23 cellular contexts compared by ENCODE assay signal in genomic region chr18:13551305-13551603, GRCh38.
DNase-seq lines count a peak whose midpoint lies in the region; ATAC-seq and TF ChIP-seq lines count a peak whose summit lies in the region.
"Had no signal": no experiment of that assay in that cellular context is flagged by ENCODE, and none has a peak within 500 bp of the region (broad histone marks: within the 10 kb centered on the region; RNA-seq: fewer than 3 reads in every experiment).

No MANE protein-coding gene starts in this region.

- no peak overlapping the region for H2AFZ ChIP-seq in IMR-90 (replicated peaks; ENCODE audit: low read length, poor library complexity)

- H3K4me2 ChIP-seq in IMR-90 (ENCODE audit: low read depth, low read length), result no peak overlapping the region

- H3K27me3 ChIP-seq in IMR-90 (ENCODE audit: control insufficient read depth, insufficient read depth, low read length), result peaks cover 10% of the 10 kb centered on the region
- no peaks in the 10 kb centered on the region for H3K27me3 ChIP-seq in layer of hippocampus (ENCODE audit: control insufficient read depth, insufficient read depth, low read length)
- H3K27me3 ChIP-seq in Caco-2 (replicated peaks; ENCODE audit: control insufficient read depth, insufficient read depth, low read length), result no peaks in the 10 kb centered on the region
- no peaks in the 10 kb centered on the region for H3K27me3 ChIP-seq in dorsolateral prefrontal cortex

- H3K36me3 Mint-ChIP-seq in stimulated activated effector memory CD8-positive, alpha-beta T cell treated with anti-CD3 and anti-CD28 coated beads, Interleukin-12 subunit alpha, Interleukin-12 subunit beta, amount 100 ng/mL, for 72 hours, result no peaks in the 10 kb centered on the region
- no peaks in the 10 kb centered on the region for H3K36me3 Mint-ChIP-seq in Caco-2 (ENCODE audit: insufficient read depth, unreplicated experiment)
- H3K36me3 Mint-ChIP-seq: type B pancreatic cell had no signal

- WGBS in IMR-90 (ENCODE audit: extremely low coverage in 2 of 2, insufficient read length in 1 of 2), 2 experiments, result 44% methylated on average over 5 of the region's 5 CpGs; no CpG with 5 or more reads in 1 of the 2 experiments

- no peak overlapping the region for H4K5ac ChIP-seq in IMR-90 (ENCODE audit: low read depth, low read length)

- peaks cover 22% of the 10 kb centered on the region for H3K27me3 Mint-ChIP-seq in Caco-2 (ENCODE audit: insufficient read depth, unreplicated experiment)
- H3K27me3 Mint-ChIP-seq: activated CD4-positive, alpha-beta T cell treated with anti-CD3 and anti-CD28 coated beads, Interleukin-2, amount 10 ng/mL, durations not matched to agents 7 days and 5 days had no signal

- DNase-seq in IMR-90 (no peak), coronary artery (ENCODE audit: low spot score) (peak; percentile 64), Caco-2 (no peak), dorsolateral prefrontal cortex (no peak)
- no peak for DNase-seq in stimulated activated effector memory CD8-positive, alpha-beta T cell treated with anti-CD3 and anti-CD28 coated beads, Interleukin-12 subunit alpha, Interleukin-12 subunit beta, amount 100 ng/mL, for 72 hours (ENCODE audit: low spot score in 2 of 2)
- DNase-seq: activated CD4-positive, alpha-beta T cell treated with anti-CD3 and anti-CD28 coated beads, Interleukin-2, amount 10 ng/mL, durations not matched to agents 7 days and 5 days; C1 segment of cervical spinal cord; DMS79 treated with DMSO at 0.1 percent for 48 hours; NCI-H1092; NCI-H1694 treated with DMSO at 0.1 percent for 48 hours; NCI-H2171 treated with DMSO at 0.1 percent for 48 hours; NCI-H526; SIG-M5; SW 1271; T1000; WERI-Rb-1 had no signal

- H3K4me3 Mint-ChIP-seq in stimulated activated effector memory CD8-positive, alpha-beta T cell treated with anti-CD3 and anti-CD28 coated beads, Interleukin-12 subunit alpha, Interleukin-12 subunit beta, amount 100 ng/mL, for 72 hours, result no peak overlapping the region
- H3K4me3 Mint-ChIP-seq in Caco-2 (ENCODE audit: unreplicated experiment), result no peak overlapping the region
- H3K4me3 Mint-ChIP-seq: activated CD4-positive, alpha-beta T cell treated with anti-CD3 and anti-CD28 coated beads, Interleukin-2, amount 10 ng/mL, durations not matched to agents 7 days and 5 days; type B pancreatic cell had no signal

- H3K4ac ChIP-seq in IMR-90 (ENCODE audit: low read depth, low read length), result no peak overlapping the region

- H3K27ac ChIP-seq in IMR-90 (ENCODE audit: insufficient read depth, low read length) (no peak overlapping the region), coronary artery (no peak overlapping the region), layer of hippocampus (ENCODE audit: low read depth, low read length) (peak overlapping the region; percentile 19), dorsolateral prefrontal cortex (peak overlapping the region in 19 of 59 donors; percentile 9 to 75 (median 48))
- H3K27ac ChIP-seq: WERI-Rb-1 had no signal

- H3K9me3 ChIP-seq in IMR-90 (ENCODE audit: control insufficient read depth, insufficient read depth, low read length), result no peaks in the 10 kb centered on the region
- H3K9me3 ChIP-seq in Caco-2, result peaks cover 3% of the 10 kb centered on the region; the same call in 1 of the 2 replicates
- H3K9me3 ChIP-seq: prostate gland had no signal

- intact Hi-C loops in IMR-90 (cut with micrococcal nuclease), result no loop called here
- intact Hi-C loops in Caco-2 (cut with micrococcal nuclease; ENCODE audit: unreplicated experiment), result no loop called here
- intact Hi-C loops in dorsolateral prefrontal cortex (cut with DNase I), result loop anchor here (5.0 to 10.0 kb wide), 3 partner anchors 174 to 556 kb away; partner anchors contain the start of genes CEP192 (in 1 of the 2), FAM210A (in 1 of the 2) and RNMT (in 1 of the 2)

- no peak overlapping the region for H3K9ac ChIP-seq in IMR-90 (ENCODE audit: low read depth, low read length)

- no peak overlapping the region for H2BK20ac ChIP-seq in IMR-90 (ENCODE audit: low read depth, low read length)

- H3K4me3 ChIP-seq in IMR-90 (ENCODE audit: insufficient read depth, low read depth, low read length), result no peak overlapping the region
- no peak overlapping the region for H3K4me3 ChIP-seq in coronary artery
- no peak overlapping the region for H3K4me3 ChIP-seq in Caco-2 (ENCODE audit: low read depth, low read length)
- H3K4me3 ChIP-seq in dorsolateral prefrontal cortex, result no peak overlapping the region
- H3K4me3 ChIP-seq: prostate gland had no signal

- H3K18ac ChIP-seq in IMR-90 (ENCODE audit: low read depth, low read length), result no peak overlapping the region

- peaks cover 18% of the 10 kb centered on the region for H3K4me1 Mint-ChIP-seq in stimulated activated effector memory CD8-positive, alpha-beta T cell treated with anti-CD3 and anti-CD28 coated beads, Interleukin-12 subunit alpha, Interleukin-12 subunit beta, amount 100 ng/mL, for 72 hours
- no peaks in the 10 kb centered on the region for H3K4me1 Mint-ChIP-seq in Caco-2 (ENCODE audit: low read depth, unreplicated experiment)
- H3K4me1 Mint-ChIP-seq: activated CD4-positive, alpha-beta T cell treated with anti-CD3 and anti-CD28 coated beads, Interleukin-2, amount 10 ng/mL, durations not matched to agents 7 days and 5 days had no signal

- in situ Hi-C loops in IMR-90 (cut with MboI; ENCODE audit: low sequenced_read_pairs), result no loop called here

- H3K4me1 ChIP-seq in IMR-90 (ENCODE audit: control insufficient read depth, insufficient read depth, low read length) (no peaks in the 10 kb centered on the region), Caco-2 (no peaks in the 10 kb centered on the region)

- H4K91ac ChIP-seq in IMR-90 (ENCODE audit: insufficient read depth, low read depth, low read length), result no peak overlapping the region

- BruUV-seq in IMR-90 (replicated peaks; lab: Mats Ljungman, UMichigan), result no TSS peak
- no TSS peak for BruUV-seq in Caco-2 (replicated peaks; lab: Mats Ljungman, UMichigan)

- peak overlapping the region; percentile 42 for H2AK9ac ChIP-seq in IMR-90 (replicated peaks; ENCODE audit: low read depth, low read length, poor library complexity)

- ATAC-seq in IMR-90 (ENCODE audit: low read depth) (no peak), GM18511 (IDR thresholded peaks at IDR 0.05; ENCODE audit: unreplicated experiment) (no peak)
- no peak for ATAC-seq in stimulated activated effector memory CD8-positive, alpha-beta T cell treated with anti-CD3 and anti-CD28 coated beads, Interleukin-12 subunit alpha, Interleukin-12 subunit beta, amount 100 ng/mL, for 72 hours
- ATAC-seq: activated naive CD4-positive, alpha-beta T cell treated with anti-CD3 and anti-CD28 coated beads, Interleukin-2, amount 50 U/mL, for 72 hours; HCT116; Panc1 had no signal

- TF ChIP-seq POLR2A in IMR-90 (IDR thresholded peaks at IDR 0.05; ENCODE audit: low read depth, low read length), result no peak

- no peak overlapping the region for H3K23ac ChIP-seq in IMR-90 (ENCODE audit: low read depth, low read length)

- H3K56ac ChIP-seq in IMR-90 (ENCODE audit: extremely low read depth, insufficient read depth, low read length), result no peak overlapping the region

- peak overlapping the region; percentile 20 for H3K27ac Mint-ChIP-seq in stimulated activated effector memory CD8-positive, alpha-beta T cell treated with anti-CD3 and anti-CD28 coated beads, Interleukin-12 subunit alpha, Interleukin-12 subunit beta, amount 100 ng/mL, for 72 hours
- no peak overlapping the region for H3K27ac Mint-ChIP-seq in Caco-2 (ENCODE audit: unreplicated experiment)
- H3K27ac Mint-ChIP-seq: activated CD4-positive, alpha-beta T cell treated with anti-CD3 and anti-CD28 coated beads, Interleukin-2, amount 10 ng/mL, durations not matched to agents 7 days and 5 days; type B pancreatic cell had no signal

- TF ChIP-seq RAD21 in IMR-90 (IDR thresholded peaks at IDR 0.05; ENCODE audit: low read length), result no peak

- no peaks in the 10 kb centered on the region for H3K79me1 ChIP-seq in IMR-90 (ENCODE audit: low read depth in 1 of 2, low read length in 2 of 2)

- no peak overlapping the region for H2BK5ac ChIP-seq in IMR-90 (ENCODE audit: low read depth, low read length, poor library complexity, severe bottlenecking)

- CTCF ChIA-PET in IMR-90 (lab: Yijun Ruan, JAX), result no interaction called here
- CTCF ChIA-PET in Caco-2 (lab: Charles Lee), result no interaction called here

- no peak overlapping the region for H4K8ac ChIP-seq in IMR-90 (ENCODE audit: low read depth in 2 of 2, low read length in 2 of 2)

- POLR2A ChIA-PET in IMR-90 (lab: Charles Lee; ENCODE audit: unreplicated experiment) (no interaction called here), Caco-2 (lab: Charles Lee) (interaction anchor here (0.6 kb wide), 1 partner anchor 23 kb away, joined by 3 read pairs; no protein-coding TSS in a partner anchor)

- dilution Hi-C loops in IMR-90 (cut with HindIII; ENCODE audit: low sequenced_read_pairs, unreplicated experiment), result no loop called here

- H2BK120ac ChIP-seq in IMR-90 (ENCODE audit: low read depth, low read length), result no peak overlapping the region

- no peaks in the 10 kb centered on the region for H3K9me3 Mint-ChIP-seq in stimulated activated effector memory CD8-positive, alpha-beta T cell treated with anti-CD3 and anti-CD28 coated beads, Interleukin-12 subunit alpha, Interleukin-12 subunit beta, amount 100 ng/mL, for 72 hours
- no peaks in the 10 kb centered on the region for H3K9me3 Mint-ChIP-seq in Caco-2 (ENCODE audit: unreplicated experiment)

- no peak overlapping the region for H2BK15ac ChIP-seq in IMR-90 (ENCODE audit: low read depth, low read length)

- H4K20me1 ChIP-seq in IMR-90 (ENCODE audit: insufficient read depth, low read length), result no peaks in the 10 kb centered on the region

- no peak overlapping the region for H3K14ac ChIP-seq in IMR-90 (replicated peaks; ENCODE audit: low read depth, low read length)

- no peak overlapping the region for H2AK5ac ChIP-seq in IMR-90 (ENCODE audit: low read depth, low read length)

- TF ChIP-seq CTCF in IMR-90 (conservative IDR thresholded peaks at IDR 0.05; ENCODE audit: low read depth, low read length), result no peak
- TF ChIP-seq CTCF in coronary artery (IDR thresholded peaks at IDR 0.05), result no peak
- TF ChIP-seq CTCF in Caco-2 (IDR thresholded peaks at IDR 0.05; ENCODE audit: insufficient read depth in 1 of 2, low read depth in 1 of 2, low read length in 1 of 2, severe bottlenecking in 1 of 2, unreplicated experiment in 1 of 2), result no peak
- no peak for TF ChIP-seq CTCF in dorsolateral prefrontal cortex (IDR thresholded peaks at IDR 0.05 in 54 of 56, conservative IDR thresholded peaks at IDR 0.05 in 2 of 56; ENCODE audit: low read depth in 1 of 56, partially characterized antibody in 56 of 56)

- no peaks in the 10 kb centered on the region for H3K9me1 ChIP-seq in IMR-90 (ENCODE audit: insufficient read depth, low read length)

- H3K36me3 ChIP-seq in IMR-90 (ENCODE audit: control insufficient read depth, insufficient read depth, low read length) (no peaks in the 10 kb centered on the region), Caco-2 (ENCODE audit: control insufficient read depth, insufficient read depth, low read length) (no peaks in the 10 kb centered on the region)
- H3K36me3 ChIP-seq: prostate gland, WERI-Rb-1 had no signal

TF ChIP-seq in IMR-90, 13 proteins besides CTCF, POLR2A, EP300 and RAD21 (continues in another document):
- TF ChIP-seq MAZ (IDR thresholded peaks at IDR 0.05; ENCODE audit: borderline replicate concordance, low read depth, low read length) (no peak), BHLHE40 (IDR thresholded peaks at IDR 0.05; ENCODE audit: low read depth, low read length) (no peak), NFE2L2 (IDR thresholded peaks at IDR 0.05; ENCODE audit: low read depth, low read length) (no peak), MXI1 (IDR thresholded peaks at IDR 0.05; ENCODE audit: borderline replicate concordance, low read depth, low read length) (no peak)

Comparison
In these comparisons a context has a peak if more than half of its experiments do, and no peak if none do; other contexts are left out.
1. intact Hi-C loops: an anchor here in dorsolateral prefrontal cortex (5.0 to 10.0 kb wide); none called in IMR-90 and Caco-2.